In the genomic region with DNA sequence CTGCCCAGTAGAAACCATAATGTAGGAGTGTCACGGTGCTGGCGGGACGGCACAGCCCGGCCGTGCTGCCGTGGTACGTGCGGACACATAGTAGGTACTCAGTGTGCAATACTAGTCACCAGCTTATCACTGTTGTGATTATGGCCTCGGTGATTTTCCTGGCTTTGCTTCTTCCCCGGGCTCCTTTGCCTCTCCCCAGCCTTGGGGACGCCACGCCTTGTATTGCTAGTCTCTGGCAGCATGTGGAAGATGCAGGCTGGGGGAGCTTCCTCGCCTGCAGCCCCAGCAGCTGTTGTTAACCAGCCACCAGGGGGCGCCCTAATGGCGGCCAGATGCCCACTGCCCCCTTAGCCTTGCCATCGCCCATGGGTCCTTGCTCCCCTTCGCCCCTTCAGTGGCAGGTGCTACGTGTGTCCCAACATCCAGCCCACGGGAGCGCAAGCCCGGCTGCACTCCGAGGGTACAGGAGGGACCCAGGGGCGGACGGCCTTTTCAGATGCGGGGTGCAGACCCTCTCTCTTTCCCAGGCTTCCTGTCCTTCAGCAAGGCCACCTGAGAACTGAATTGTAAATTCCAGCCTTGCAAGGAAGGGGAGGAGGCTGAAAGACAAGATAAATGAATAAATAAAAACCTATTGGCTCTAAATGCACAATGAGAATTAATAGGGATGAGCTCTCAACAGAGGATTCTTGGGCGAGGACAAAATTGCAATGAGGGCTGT, we compare ENCODE assay signal across 8 cellular contexts. TPM values are rescaled to one million over a fixed set of nuclear protein-coding genes. Genes with fewer than 3 reads are reported as not detected.
DNase-seq lines count a peak whose midpoint lies in the region; ATAC-seq, FAIRE-seq and TF ChIP-seq lines count a peak whose summit lies in the region.

No MANE protein-coding gene starts in this region.

- H3K9me3 ChIP-seq in AG04450 (ENCODE audit: control insufficient read depth, insufficient read depth, low read length) = peaks cover 2% of the 10 kb centered on the region; the same call in 1 of the 2 replicates
- H3K9me3 ChIP-seq in NT2/D1 (ENCODE audit: insufficient read depth, low read length) = no peaks in the 10 kb centered on the region
- H3K9me3 ChIP-seq in upper lobe of left lung = no peaks in the 10 kb centered on the region

- no peaks in the 10 kb centered on the region for H3K9me3 Mint-ChIP-seq in activated CD8-positive, alpha-beta memory T cell treated with anti-CD3 and anti-CD28 coated beads, Interleukin-2, amount 10 ng/mL, durations not matched to agents 7 days and 5 days (ENCODE audit: low read depth)
- no peaks in the 10 kb centered on the region for H3K9me3 Mint-ChIP-seq in natural killer cell treated with Interleukin-12 subunit alpha and Interleukin-12 subunit beta and Interleukin-15 and Interleukin-18, amount 100 ng/mL, for 72 hours

- WGBS in upper lobe of left lung, 2 donors = 44 to 86% methylated on average over 16 to 26 of the region's 26 CpGs

- no peak for FAIRE-seq in GM19239 (lab: Jason Lieb, UNC)

- H3K36me3 ChIP-seq in NT2/D1 (ENCODE audit: insufficient read depth, insufficient read length, low read length) = no peaks in the 10 kb centered on the region
- no peaks in the 10 kb centered on the region for H3K36me3 ChIP-seq in upper lobe of left lung

- no peaks in the 10 kb centered on the region for H3K4me1 Mint-ChIP-seq in activated CD8-positive, alpha-beta memory T cell treated with anti-CD3 and anti-CD28 coated beads, Interleukin-2, amount 10 ng/mL, durations not matched to agents 7 days and 5 days
- H3K4me1 Mint-ChIP-seq in natural killer cell treated with Interleukin-12 subunit alpha and Interleukin-12 subunit beta and Interleukin-15 and Interleukin-18, amount 100 ng/mL, for 72 hours (ENCODE audit: low read depth in 2 of 2) = peaks cover 13 to 18% of the 10 kb centered on the region in 2 donors

- DNase-seq in AG04450 (ENCODE audit: low read depth, low spot score) (peak; percentile 8), GM19239 (ENCODE audit: insufficient read length, low spot score) (peak; percentile 64), NT2/D1 (ENCODE audit: low read depth, low spot score) (peak; percentile 52), epithelial cell of esophagus (ENCODE audit: low read depth) (peak; percentile 59), upper lobe of left lung (peak in 1 of 2 donors; percentile 61)
- peak; percentile 66 for DNase-seq in activated CD8-positive, alpha-beta memory T cell treated with anti-CD3 and anti-CD28 coated beads, Interleukin-2, amount 10 ng/mL, durations not matched to agents 7 days and 5 days
- DNase-seq in natural killer cell treated with Interleukin-12 subunit alpha and Interleukin-12 subunit beta and Interleukin-15 and Interleukin-18, amount 100 ng/mL, for 72 hours (ENCODE audit: low spot score) = no peak

- H3K4me1 ChIP-seq in NT2/D1 (ENCODE audit: insufficient read depth, insufficient read length) (peaks cover 14% of the 10 kb centered on the region), upper lobe of left lung (peaks cover 0 to 5% (median 4%) of the 10 kb centered on the region in 4 donors)

- peak; percentile 82 for TF ChIP-seq CTCF in AG04450 (IDR thresholded peaks at IDR 0.05; ENCODE audit: low read depth, low read length)
- TF ChIP-seq CTCF in epithelial cell of esophagus (IDR thresholded peaks at IDR 0.05; ENCODE audit: insufficient read depth, low read depth, low read length, missing control alignments) = peak; percentile 73
- TF ChIP-seq CTCF in upper lobe of left lung (IDR thresholded peaks at IDR 0.05) = peak; percentile 71 to 90 (median 85)

- H3K27ac Mint-ChIP-seq in activated CD8-positive, alpha-beta memory T cell treated with anti-CD3 and anti-CD28 coated beads, Interleukin-2, amount 10 ng/mL, durations not matched to agents 7 days and 5 days = no peak overlapping the region
- no peak overlapping the region for H3K27ac Mint-ChIP-seq in natural killer cell treated with Interleukin-12 subunit alpha and Interleukin-12 subunit beta and Interleukin-15 and Interleukin-18, amount 100 ng/mL, for 72 hours

- TF ChIP-seq EP300 in upper lobe of left lung (IDR thresholded peaks at IDR 0.05) = no peak

- no peak for TF ChIP-seq POLR2A in upper lobe of left lung (IDR thresholded peaks at IDR 0.05)

- H3K9ac ChIP-seq in NT2/D1 (ENCODE audit: insufficient read length, low read depth) = no peak overlapping the region

- H3K36me3 Mint-ChIP-seq in activated CD8-positive, alpha-beta memory T cell treated with anti-CD3 and anti-CD28 coated beads, Interleukin-2, amount 10 ng/mL, durations not matched to agents 7 days and 5 days = no peaks in the 10 kb centered on the region
- peaks cover 6% of the 10 kb centered on the region for H3K36me3 Mint-ChIP-seq in natural killer cell treated with Interleukin-12 subunit alpha and Interleukin-12 subunit beta and Interleukin-15 and Interleukin-18, amount 100 ng/mL, for 72 hours

- POLR2A ChIA-PET in AG04450 (lab: Yijun Ruan, JAX) = no interaction called here

- CTCF ChIA-PET in AG04450 (lab: Charles Lee) = interaction anchor here (0.6 to 4.7 kb wide), 38 partner anchors 9 to 415 kb away, joined by 3 to 60 read pairs (median 3); no protein-coding TSS in a partner anchor
- CTCF ChIA-PET in activated CD8-positive, alpha-beta memory T cell treated with anti-CD3 and anti-CD28 coated beads, Interleukin-2, amount 10 ng/mL, durations not matched to agents 7 days and 5 days (lab: Charles Lee) = interaction anchor here (0.6 to 8.2 kb wide), 34 partner anchors 9 to 411 kb away, joined by 3 to 176 read pairs (median 4); no protein-coding TSS in a partner anchor

- H3K4me3 Mint-ChIP-seq in activated CD8-positive, alpha-beta memory T cell treated with anti-CD3 and anti-CD28 coated beads, Interleukin-2, amount 10 ng/mL, durations not matched to agents 7 days and 5 days = no peak overlapping the region
- H3K4me3 Mint-ChIP-seq in natural killer cell treated with Interleukin-12 subunit alpha and Interleukin-12 subunit beta and Interleukin-15 and Interleukin-18, amount 100 ng/mL, for 72 hours = no peak overlapping the region

- H3K4me3 ChIP-seq in AG04450 (ENCODE audit: low read depth, low read length) (no peak overlapping the region), NT2/D1 (ENCODE audit: insufficient read length, low read depth) (no peak overlapping the region), epithelial cell of esophagus (ENCODE audit: low read length) (no peak overlapping the region), upper lobe of left lung (no peak overlapping the region)

- H3K27me3 ChIP-seq in AG04450 (ENCODE audit: control insufficient read depth, insufficient read depth, low read length) (peaks cover 42% of the 10 kb centered on the region), NT2/D1 (ENCODE audit: insufficient read depth, insufficient read length) (peaks cover 16% of the 10 kb centered on the region), upper lobe of left lung (peaks cover 0 to 6% (median 0%) of the 10 kb centered on the region in 4 donors)

- ATAC-seq in activated CD8-positive, alpha-beta memory T cell treated with anti-CD3 and anti-CD28 coated beads, Interleukin-2, amount 10 ng/mL, durations not matched to agents 7 days and 5 days = peak; percentile 71
- ATAC-seq in natural killer cell treated with Interleukin-12 subunit alpha and Interleukin-12 subunit beta and Interleukin-15 and Interleukin-18, amount 100 ng/mL, for 72 hours = peak; percentile 52 to 68
- peak; percentile 63 to 73 for ATAC-seq in upper lobe of left lung (ENCODE audit: low FRiP score in 2 of 2)
- ATAC-seq in GM19035 (IDR thresholded peaks at IDR 0.05; ENCODE audit: unreplicated experiment) = no peak

- peaks cover 22% of the 10 kb centered on the region for H3K27me3 Mint-ChIP-seq in activated CD8-positive, alpha-beta memory T cell treated with anti-CD3 and anti-CD28 coated beads, Interleukin-2, amount 10 ng/mL, durations not matched to agents 7 days and 5 days
- peaks cover 9 to 13% of the 10 kb centered on the region in 2 donors for H3K27me3 Mint-ChIP-seq in natural killer cell treated with Interleukin-12 subunit alpha and Interleukin-12 subunit beta and Interleukin-15 and Interleukin-18, amount 100 ng/mL, for 72 hours

- no peak overlapping the region for H3K27ac ChIP-seq in AG04450 (ENCODE audit: low read depth, low read length)
- no peak overlapping the region for H3K27ac ChIP-seq in upper lobe of left lung

RNA-seq across cellular contexts. Expression of gene NTNG2, which starts 8.0 kb away (rescaled TPM):
- polyA plus RNA-seq in AG04450 (2011; rRNA removed) = 0.93 and 1.3 TPM in 2 replicates
- polyA minus RNA-seq in AG04450 (2011; rRNA and poly(A)+ RNA removed) = 1.3 and 1.5 TPM in 2 replicates
- 10 to 100 TPM in 1 of 2 experiments, 1 to 10 TPM in 1; 7.9 to 14.5 TPM for total RNA-seq in activated CD8-positive, alpha-beta memory T cell treated with anti-CD3 and anti-CD28 coated beads, Interleukin-2, amount 10 ng/mL, durations not matched to agents 7 days and 5 days
- total RNA-seq in natural killer cell treated with Interleukin-12 subunit alpha and Interleukin-12 subunit beta and Interleukin-15 and Interleukin-18, amount 100 ng/mL, for 72 hours = 10 to 100 TPM in 1 of 2 donors, 1 to 10 TPM in 1; 8.3 to 11.5 TPM
- 1 to 10 TPM; 2.1 to 8.2 (median 4.3) TPM for total RNA-seq in upper lobe of left lung
